2 cellular contexts compared by ENCODE assay signal in genomic region chr14:38202444-38203191, GRCh38.
TF ChIP-seq lines count a peak whose summit lies in the region.

No MANE protein-coding gene starts in this region.

TF ChIP-seq in GM23338, 12 proteins besides CTCF, POLR2A, EP300 and RAD21:
- TF ChIP-seq ETS1 (IDR thresholded peaks at IDR 0.05), result peak; percentile 67
- TF ChIP-seq ZNF462 (CRISPR knock-in tag; IDR thresholded peaks at IDR 0.05), result peak; percentile 92
- no peak for TF ChIP-seq STAT1 (IDR thresholded peaks at IDR 0.05; ENCODE audit: unreplicated experiment)
- peak; percentile 99 for TF ChIP-seq POLR2AphosphoS5 (IDR thresholded peaks at IDR 0.05; ENCODE audit: low read depth)
- peak; percentile 73; the same call in 1 of the 2 replicates for TF ChIP-seq ZNF114 (CRISPR knock-in tag; IDR thresholded peaks at IDR 0.05)
- no peak for TF ChIP-seq EZH2 (IDR thresholded peaks at IDR 0.05; ENCODE audit: low read depth, unreplicated experiment)
- TF ChIP-seq JUNB (IDR thresholded peaks at IDR 0.05; ENCODE audit: unreplicated experiment), result no peak
- peak; percentile 16 for TF ChIP-seq REST (IDR thresholded peaks at IDR 0.05; ENCODE audit: unreplicated experiment)

TF ChIP-seq in IMR-90, 13 proteins besides CTCF, POLR2A, EP300 and RAD21 (continued from another document):
- TF ChIP-seq USF2 (IDR thresholded peaks at IDR 0.05; ENCODE audit: low read depth, low read length), result no peak
- no peak for TF ChIP-seq CEBPB (IDR thresholded peaks at IDR 0.05; ENCODE audit: low read depth, low read length)
- no peak for TF ChIP-seq MAZ (IDR thresholded peaks at IDR 0.05; ENCODE audit: borderline replicate concordance, low read depth, low read length)
- TF ChIP-seq CHD1 (IDR thresholded peaks at IDR 0.05; ENCODE audit: low read depth, low read length), result no peak
- TF ChIP-seq MXI1 (IDR thresholded peaks at IDR 0.05; ENCODE audit: borderline replicate concordance, low read depth, low read length), result no peak
- TF ChIP-seq MAFK (IDR thresholded peaks at IDR 0.05; ENCODE audit: low read depth, low read length), result no peak
- no peak for TF ChIP-seq RFX5 (IDR thresholded peaks at IDR 0.05; ENCODE audit: low read depth, low read length)
- TF ChIP-seq SMC3 (IDR thresholded peaks at IDR 0.05; ENCODE audit: low read depth, low read length), result no peak
- no peak for TF ChIP-seq BHLHE40 (IDR thresholded peaks at IDR 0.05; ENCODE audit: low read depth, low read length)
